In genomic region chr6:57822896-57823358, GRCh38 we compare ENCODE assay signal across 1 cellular context.
TF ChIP-seq lines count a peak whose summit lies in the region.

No MANE protein-coding gene starts in this region.

TF ChIP-seq in WTC11, 78 proteins besides CTCF, POLR2A, EP300 and RAD21 (continues in another document):
- TF ChIP-seq FOXP4 (CRISPR knock-in tag; IDR thresholded peaks at IDR 0.05) (no peak), KAT7 (CRISPR knock-in tag; IDR thresholded peaks at IDR 0.05; ENCODE audit: borderline replicate concordance) (no peak), CREB1 (CRISPR knock-in tag; IDR thresholded peaks at IDR 0.05) (no peak), NFATC4 (CRISPR knock-in tag; IDR thresholded peaks at IDR 0.05) (peak; percentile 77; the same call in 1 of the 2 replicates), ZNF425 (CRISPR knock-in tag; conservative IDR thresholded peaks at IDR 0.05) (peak; percentile 87), NR3C1 (CRISPR knock-in tag; conservative IDR thresholded peaks at IDR 0.05; ENCODE audit: low read depth) (no peak), E2F4 (CRISPR knock-in tag; IDR thresholded peaks at IDR 0.05; ENCODE audit: borderline replicate concordance, low read depth) (no peak), TEAD4 (CRISPR knock-in tag; IDR thresholded peaks at IDR 0.05) (no peak), USF2 (CRISPR knock-in tag; IDR thresholded peaks at IDR 0.05) (no peak), ATF1 (CRISPR knock-in tag; IDR thresholded peaks at IDR 0.05) (no peak), ZNF121 (CRISPR knock-in tag; IDR thresholded peaks at IDR 0.05) (no peak), ZNF416 (CRISPR knock-in tag; IDR thresholded peaks at IDR 0.05) (peak; percentile 70; the same call in 1 of the 2 replicates), ZNF671 (CRISPR knock-in tag; IDR thresholded peaks at IDR 0.05) (peak; percentile 77; the same call in 1 of the 2 replicates), ATF3 (CRISPR knock-in tag; conservative IDR thresholded peaks at IDR 0.05) (no peak), NFE2L1 (CRISPR knock-in tag; IDR thresholded peaks at IDR 0.05) (no peak), ZNF232 (CRISPR knock-in tag; IDR thresholded peaks at IDR 0.05) (no peak), TCF7 (CRISPR knock-in tag; IDR thresholded peaks at IDR 0.05; ENCODE audit: low read depth) (no peak), GABPB1 (CRISPR knock-in tag; IDR thresholded peaks at IDR 0.05) (no peak)
- TF ChIP-seq, protein P1, sequence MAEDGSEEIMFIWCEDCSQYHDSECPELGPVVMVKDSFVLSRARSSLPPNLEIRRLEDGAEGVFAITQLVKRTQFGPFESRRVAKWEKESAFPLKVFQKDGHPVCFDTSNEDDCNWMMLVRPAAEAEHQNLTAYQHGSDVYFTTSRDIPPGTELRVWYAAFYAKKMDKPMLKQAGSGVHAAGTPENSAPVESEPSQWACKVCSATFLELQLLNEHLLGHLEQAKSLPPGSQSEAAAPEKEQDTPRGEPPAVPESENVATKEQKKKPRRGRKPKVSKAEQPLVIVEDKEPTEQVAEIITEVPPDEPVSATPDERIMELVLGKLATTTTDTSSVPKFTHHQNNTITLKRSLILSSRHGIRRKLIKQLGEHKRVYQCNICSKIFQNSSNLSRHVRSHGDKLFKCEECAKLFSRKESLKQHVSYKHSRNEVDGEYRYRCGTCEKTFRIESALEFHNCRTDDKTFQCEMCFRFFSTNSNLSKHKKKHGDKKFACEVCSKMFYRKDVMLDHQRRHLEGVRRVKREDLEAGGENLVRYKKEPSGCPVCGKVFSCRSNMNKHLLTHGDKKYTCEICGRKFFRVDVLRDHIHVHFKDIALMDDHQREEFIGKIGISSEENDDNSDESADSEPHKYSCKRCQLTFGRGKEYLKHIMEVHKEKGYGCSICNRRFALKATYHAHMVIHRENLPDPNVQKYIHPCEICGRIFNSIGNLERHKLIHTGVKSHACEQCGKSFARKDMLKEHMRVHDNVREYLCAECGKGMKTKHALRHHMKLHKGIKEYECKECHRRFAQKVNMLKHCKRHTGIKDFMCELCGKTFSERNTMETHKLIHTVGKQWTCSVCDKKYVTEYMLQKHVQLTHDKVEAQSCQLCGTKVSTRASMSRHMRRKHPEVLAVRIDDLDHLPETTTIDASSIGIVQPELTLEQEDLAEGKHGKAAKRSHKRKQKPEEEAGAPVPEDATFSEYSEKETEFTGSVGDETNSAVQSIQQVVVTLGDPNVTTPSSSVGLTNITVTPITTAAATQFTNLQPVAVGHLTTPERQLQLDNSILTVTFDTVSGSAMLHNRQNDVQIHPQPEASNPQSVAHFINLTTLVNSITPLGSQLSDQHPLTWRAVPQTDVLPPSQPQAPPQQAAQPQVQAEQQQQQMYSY (CRISPR knock-in tag; IDR thresholded peaks at IDR 0.05): no peak
- TF ChIP-seq, protein P2, sequence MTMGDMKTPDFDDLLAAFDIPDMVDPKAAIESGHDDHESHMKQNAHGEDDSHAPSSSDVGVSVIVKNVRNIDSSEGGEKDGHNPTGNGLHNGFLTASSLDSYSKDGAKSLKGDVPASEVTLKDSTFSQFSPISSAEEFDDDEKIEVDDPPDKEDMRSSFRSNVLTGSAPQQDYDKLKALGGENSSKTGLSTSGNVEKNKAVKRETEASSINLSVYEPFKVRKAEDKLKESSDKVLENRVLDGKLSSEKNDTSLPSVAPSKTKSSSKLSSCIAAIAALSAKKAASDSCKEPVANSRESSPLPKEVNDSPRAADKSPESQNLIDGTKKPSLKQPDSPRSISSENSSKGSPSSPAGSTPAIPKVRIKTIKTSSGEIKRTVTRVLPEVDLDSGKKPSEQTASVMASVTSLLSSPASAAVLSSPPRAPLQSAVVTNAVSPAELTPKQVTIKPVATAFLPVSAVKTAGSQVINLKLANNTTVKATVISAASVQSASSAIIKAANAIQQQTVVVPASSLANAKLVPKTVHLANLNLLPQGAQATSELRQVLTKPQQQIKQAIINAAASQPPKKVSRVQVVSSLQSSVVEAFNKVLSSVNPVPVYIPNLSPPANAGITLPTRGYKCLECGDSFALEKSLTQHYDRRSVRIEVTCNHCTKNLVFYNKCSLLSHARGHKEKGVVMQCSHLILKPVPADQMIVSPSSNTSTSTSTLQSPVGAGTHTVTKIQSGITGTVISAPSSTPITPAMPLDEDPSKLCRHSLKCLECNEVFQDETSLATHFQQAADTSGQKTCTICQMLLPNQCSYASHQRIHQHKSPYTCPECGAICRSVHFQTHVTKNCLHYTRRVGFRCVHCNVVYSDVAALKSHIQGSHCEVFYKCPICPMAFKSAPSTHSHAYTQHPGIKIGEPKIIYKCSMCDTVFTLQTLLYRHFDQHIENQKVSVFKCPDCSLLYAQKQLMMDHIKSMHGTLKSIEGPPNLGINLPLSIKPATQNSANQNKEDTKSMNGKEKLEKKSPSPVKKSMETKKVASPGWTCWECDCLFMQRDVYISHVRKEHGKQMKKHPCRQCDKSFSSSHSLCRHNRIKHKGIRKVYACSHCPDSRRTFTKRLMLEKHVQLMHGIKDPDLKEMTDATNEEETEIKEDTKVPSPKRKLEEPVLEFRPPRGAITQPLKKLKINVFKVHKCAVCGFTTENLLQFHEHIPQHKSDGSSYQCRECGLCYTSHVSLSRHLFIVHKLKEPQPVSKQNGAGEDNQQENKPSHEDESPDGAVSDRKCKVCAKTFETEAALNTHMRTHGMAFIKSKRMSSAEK (CRISPR knock-in tag; IDR thresholded peaks at IDR 0.05; ENCODE audit: borderline replicate concordance): peak; percentile 92
- TF ChIP-seq, protein P3, sequence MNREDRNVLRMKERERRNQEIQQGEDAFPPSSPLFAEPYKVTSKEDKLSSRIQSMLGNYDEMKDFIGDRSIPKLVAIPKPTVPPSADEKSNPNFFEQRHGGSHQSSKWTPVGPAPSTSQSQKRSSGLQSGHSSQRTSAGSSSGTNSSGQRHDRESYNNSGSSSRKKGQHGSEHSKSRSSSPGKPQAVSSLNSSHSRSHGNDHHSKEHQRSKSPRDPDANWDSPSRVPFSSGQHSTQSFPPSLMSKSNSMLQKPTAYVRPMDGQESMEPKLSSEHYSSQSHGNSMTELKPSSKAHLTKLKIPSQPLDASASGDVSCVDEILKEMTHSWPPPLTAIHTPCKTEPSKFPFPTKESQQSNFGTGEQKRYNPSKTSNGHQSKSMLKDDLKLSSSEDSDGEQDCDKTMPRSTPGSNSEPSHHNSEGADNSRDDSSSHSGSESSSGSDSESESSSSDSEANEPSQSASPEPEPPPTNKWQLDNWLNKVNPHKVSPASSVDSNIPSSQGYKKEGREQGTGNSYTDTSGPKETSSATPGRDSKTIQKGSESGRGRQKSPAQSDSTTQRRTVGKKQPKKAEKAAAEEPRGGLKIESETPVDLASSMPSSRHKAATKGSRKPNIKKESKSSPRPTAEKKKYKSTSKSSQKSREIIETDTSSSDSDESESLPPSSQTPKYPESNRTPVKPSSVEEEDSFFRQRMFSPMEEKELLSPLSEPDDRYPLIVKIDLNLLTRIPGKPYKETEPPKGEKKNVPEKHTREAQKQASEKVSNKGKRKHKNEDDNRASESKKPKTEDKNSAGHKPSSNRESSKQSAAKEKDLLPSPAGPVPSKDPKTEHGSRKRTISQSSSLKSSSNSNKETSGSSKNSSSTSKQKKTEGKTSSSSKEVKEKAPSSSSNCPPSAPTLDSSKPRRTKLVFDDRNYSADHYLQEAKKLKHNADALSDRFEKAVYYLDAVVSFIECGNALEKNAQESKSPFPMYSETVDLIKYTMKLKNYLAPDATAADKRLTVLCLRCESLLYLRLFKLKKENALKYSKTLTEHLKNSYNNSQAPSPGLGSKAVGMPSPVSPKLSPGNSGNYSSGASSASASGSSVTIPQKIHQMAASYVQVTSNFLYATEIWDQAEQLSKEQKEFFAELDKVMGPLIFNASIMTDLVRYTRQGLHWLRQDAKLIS (CRISPR knock-in tag; IDR thresholded peaks at IDR 0.05; ENCODE audit: borderline replicate concordance): no peak
- TF ChIP-seq, protein P4, sequence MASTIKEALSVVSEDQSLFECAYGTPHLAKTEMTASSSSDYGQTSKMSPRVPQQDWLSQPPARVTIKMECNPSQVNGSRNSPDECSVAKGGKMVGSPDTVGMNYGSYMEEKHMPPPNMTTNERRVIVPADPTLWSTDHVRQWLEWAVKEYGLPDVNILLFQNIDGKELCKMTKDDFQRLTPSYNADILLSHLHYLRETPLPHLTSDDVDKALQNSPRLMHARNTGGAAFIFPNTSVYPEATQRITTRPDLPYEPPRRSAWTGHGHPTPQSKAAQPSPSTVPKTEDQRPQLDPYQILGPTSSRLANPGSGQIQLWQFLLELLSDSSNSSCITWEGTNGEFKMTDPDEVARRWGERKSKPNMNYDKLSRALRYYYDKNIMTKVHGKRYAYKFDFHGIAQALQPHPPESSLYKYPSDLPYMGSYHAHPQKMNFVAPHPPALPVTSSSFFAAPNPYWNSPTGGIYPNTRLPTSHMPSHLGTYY (CRISPR knock-in tag; IDR thresholded peaks at IDR 0.05): peak; percentile 93
- TF ChIP-seq, protein P5, sequence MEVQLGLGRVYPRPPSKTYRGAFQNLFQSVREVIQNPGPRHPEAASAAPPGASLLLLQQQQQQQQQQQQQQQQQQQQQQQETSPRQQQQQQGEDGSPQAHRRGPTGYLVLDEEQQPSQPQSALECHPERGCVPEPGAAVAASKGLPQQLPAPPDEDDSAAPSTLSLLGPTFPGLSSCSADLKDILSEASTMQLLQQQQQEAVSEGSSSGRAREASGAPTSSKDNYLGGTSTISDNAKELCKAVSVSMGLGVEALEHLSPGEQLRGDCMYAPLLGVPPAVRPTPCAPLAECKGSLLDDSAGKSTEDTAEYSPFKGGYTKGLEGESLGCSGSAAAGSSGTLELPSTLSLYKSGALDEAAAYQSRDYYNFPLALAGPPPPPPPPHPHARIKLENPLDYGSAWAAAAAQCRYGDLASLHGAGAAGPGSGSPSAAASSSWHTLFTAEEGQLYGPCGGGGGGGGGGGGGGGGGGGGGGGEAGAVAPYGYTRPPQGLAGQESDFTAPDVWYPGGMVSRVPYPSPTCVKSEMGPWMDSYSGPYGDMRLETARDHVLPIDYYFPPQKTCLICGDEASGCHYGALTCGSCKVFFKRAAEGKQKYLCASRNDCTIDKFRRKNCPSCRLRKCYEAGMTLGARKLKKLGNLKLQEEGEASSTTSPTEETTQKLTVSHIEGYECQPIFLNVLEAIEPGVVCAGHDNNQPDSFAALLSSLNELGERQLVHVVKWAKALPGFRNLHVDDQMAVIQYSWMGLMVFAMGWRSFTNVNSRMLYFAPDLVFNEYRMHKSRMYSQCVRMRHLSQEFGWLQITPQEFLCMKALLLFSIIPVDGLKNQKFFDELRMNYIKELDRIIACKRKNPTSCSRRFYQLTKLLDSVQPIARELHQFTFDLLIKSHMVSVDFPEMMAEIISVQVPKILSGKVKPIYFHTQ (CRISPR knock-in tag; IDR thresholded peaks at IDR 0.05): peak; percentile 84; the same call in 1 of the 2 replicates
- TF ChIP-seq, protein P6, sequence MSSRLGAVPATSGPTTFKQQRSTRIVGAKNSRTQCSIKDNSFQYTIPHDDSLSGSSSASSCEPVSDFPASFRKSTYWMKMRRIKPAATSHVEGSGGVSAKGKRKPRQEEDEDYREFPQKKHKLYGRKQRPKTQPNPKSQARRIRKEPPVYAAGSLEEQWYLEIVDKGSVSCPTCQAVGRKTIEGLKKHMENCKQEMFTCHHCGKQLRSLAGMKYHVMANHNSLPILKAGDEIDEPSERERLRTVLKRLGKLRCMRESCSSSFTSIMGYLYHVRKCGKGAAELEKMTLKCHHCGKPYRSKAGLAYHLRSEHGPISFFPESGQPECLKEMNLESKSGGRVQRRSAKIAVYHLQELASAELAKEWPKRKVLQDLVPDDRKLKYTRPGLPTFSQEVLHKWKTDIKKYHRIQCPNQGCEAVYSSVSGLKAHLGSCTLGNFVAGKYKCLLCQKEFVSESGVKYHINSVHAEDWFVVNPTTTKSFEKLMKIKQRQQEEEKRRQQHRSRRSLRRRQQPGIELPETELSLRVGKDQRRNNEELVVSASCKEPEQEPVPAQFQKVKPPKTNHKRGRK (CRISPR knock-in tag; IDR thresholded peaks at IDR 0.05; ENCODE audit: borderline replicate concordance): no peak
